Comparison of ENCODE assay signal across 24 cellular contexts in genomic region chr7:96426685-96427084, GRCh38.
"Had no signal": no experiment of that assay in that cellular context is flagged by ENCODE, and none has a peak within 500 bp of the region (broad histone marks: within the 10 kb centered on the region; RNA-seq: fewer than 3 reads in every experiment).

No MANE protein-coding gene starts in this region.

- H3K4me1 Mint-ChIP-seq: endodermal cell; naive B cell; stimulated activated effector memory CD8-positive, alpha-beta T cell treated with anti-CD3 and anti-CD28 coated beads, Interleukin-12 subunit alpha, Interleukin-12 subunit beta, amount 100 ng/mL, for 72 hours had no signal

- H2AFZ ChIP-seq: parathyroid adenoma had no signal

- H3K27ac ChIP-seq: epithelial cell of prostate, gastrocnemius medialis, left lung, parathyroid adenoma, sigmoid colon, stomach, thyroid gland, vagina had no signal

- H3K9ac ChIP-seq: parathyroid adenoma had no signal

- H3K9me3 ChIP-seq: gastrocnemius medialis, left lung, mucosa of descending colon, sigmoid colon, stomach, thyroid gland, vagina had no signal

- H3K4me1 ChIP-seq: gastrocnemius medialis, left lung, parathyroid adenoma, sigmoid colon, stomach, vagina had no signal

- H3K9me3 Mint-ChIP-seq: dendritic cell treated with granulocyte-macrophage colony-stimulating factor and Interleukin-4, amounts not matched to agents 40 ng/mL and 50 ng/mL, for 4 days; endodermal cell; mesothelial cell of epicardium; naive B cell; natural killer cell treated with Interleukin-12 subunit alpha and Interleukin-12 subunit beta and Interleukin-15 and Interleukin-18, amount 100 ng/mL, for 72 hours; stimulated activated effector memory CD8-positive, alpha-beta T cell treated with anti-CD3 and anti-CD28 coated beads, Interleukin-12 subunit alpha, Interleukin-12 subunit beta, amount 100 ng/mL, for 72 hours had no signal

- H3K36me3 ChIP-seq: gastrocnemius medialis, left lung, sigmoid colon, stomach, thyroid gland, vagina had no signal

- DNase-seq: effector CD8-positive, alpha-beta T cell; endodermal cell; gastrocnemius medialis; head of caudate nucleus; left lung; mesenchymal stem cell; mucosa of descending colon; naive B cell; occipital lobe; sigmoid colon; stimulated activated CD4-positive, alpha-beta T cell treated with anti-CD3 and anti-CD28 coated beads, Interleukin-2, amount 100 ng/mL, for 24 hours; stimulated activated CD4-positive, alpha-beta T cell treated with anti-CD3 and anti-CD28 coated beads, Interleukin-4, amount 100 ng/mL, for 24 hours; stimulated activated naive CD4-positive, alpha-beta T cell treated with Interleukin-2 at 50 U/mL for 16 hours; stomach; thyroid gland had no signal

- H3K27me3 Mint-ChIP-seq: naive B cell, progenitor cell of endocrine pancreas had no signal

- H3K4me3 Mint-ChIP-seq: dendritic cell treated with granulocyte-macrophage colony-stimulating factor and Interleukin-4, amounts not matched to agents 40 ng/mL and 50 ng/mL, for 4 days; endodermal cell; mesothelial cell of epicardium; natural killer cell treated with Interleukin-12 subunit alpha and Interleukin-12 subunit beta and Interleukin-15 and Interleukin-18, amount 100 ng/mL, for 72 hours; stimulated activated effector memory CD8-positive, alpha-beta T cell treated with anti-CD3 and anti-CD28 coated beads, Interleukin-12 subunit alpha, Interleukin-12 subunit beta, amount 100 ng/mL, for 72 hours had no signal

- H3K27me3 ChIP-seq: gastrocnemius medialis, sigmoid colon, stomach, thyroid gland, vagina had no signal

- H3K36me3 Mint-ChIP-seq: mesothelial cell of epicardium; naive B cell; natural killer cell treated with Interleukin-12 subunit alpha and Interleukin-12 subunit beta and Interleukin-15 and Interleukin-18, amount 100 ng/mL, for 72 hours; stimulated activated effector memory CD8-positive, alpha-beta T cell treated with anti-CD3 and anti-CD28 coated beads, Interleukin-12 subunit alpha, Interleukin-12 subunit beta, amount 100 ng/mL, for 72 hours had no signal

- ATAC-seq: esophagus mucosa; gastrocnemius medialis; left lung; mucosa of descending colon; natural killer cell treated with Interleukin-12 subunit alpha and Interleukin-12 subunit beta and Interleukin-15 and Interleukin-18, amount 100 ng/mL, for 72 hours; stimulated activated effector memory CD8-positive, alpha-beta T cell treated with anti-CD3 and anti-CD28 coated beads, Interleukin-12 subunit alpha, Interleukin-12 subunit beta, amount 100 ng/mL, for 72 hours had no signal

- H3K27ac Mint-ChIP-seq: dendritic cell treated with granulocyte-macrophage colony-stimulating factor and Interleukin-4, amounts not matched to agents 40 ng/mL and 50 ng/mL, for 4 days; endodermal cell; naive B cell; natural killer cell treated with Interleukin-12 subunit alpha and Interleukin-12 subunit beta and Interleukin-15 and Interleukin-18, amount 100 ng/mL, for 72 hours; progenitor cell of endocrine pancreas; stimulated activated effector memory CD8-positive, alpha-beta T cell treated with anti-CD3 and anti-CD28 coated beads, Interleukin-12 subunit alpha, Interleukin-12 subunit beta, amount 100 ng/mL, for 72 hours had no signal

- H3K4me3 ChIP-seq: gastrocnemius medialis, left lung, mucosa of descending colon, sigmoid colon, stomach, thyroid gland, vagina had no signal

- H3K79me2 ChIP-seq: parathyroid adenoma had no signal
